ENCODE assay signal across 8 cellular contexts in the genomic region with DNA sequence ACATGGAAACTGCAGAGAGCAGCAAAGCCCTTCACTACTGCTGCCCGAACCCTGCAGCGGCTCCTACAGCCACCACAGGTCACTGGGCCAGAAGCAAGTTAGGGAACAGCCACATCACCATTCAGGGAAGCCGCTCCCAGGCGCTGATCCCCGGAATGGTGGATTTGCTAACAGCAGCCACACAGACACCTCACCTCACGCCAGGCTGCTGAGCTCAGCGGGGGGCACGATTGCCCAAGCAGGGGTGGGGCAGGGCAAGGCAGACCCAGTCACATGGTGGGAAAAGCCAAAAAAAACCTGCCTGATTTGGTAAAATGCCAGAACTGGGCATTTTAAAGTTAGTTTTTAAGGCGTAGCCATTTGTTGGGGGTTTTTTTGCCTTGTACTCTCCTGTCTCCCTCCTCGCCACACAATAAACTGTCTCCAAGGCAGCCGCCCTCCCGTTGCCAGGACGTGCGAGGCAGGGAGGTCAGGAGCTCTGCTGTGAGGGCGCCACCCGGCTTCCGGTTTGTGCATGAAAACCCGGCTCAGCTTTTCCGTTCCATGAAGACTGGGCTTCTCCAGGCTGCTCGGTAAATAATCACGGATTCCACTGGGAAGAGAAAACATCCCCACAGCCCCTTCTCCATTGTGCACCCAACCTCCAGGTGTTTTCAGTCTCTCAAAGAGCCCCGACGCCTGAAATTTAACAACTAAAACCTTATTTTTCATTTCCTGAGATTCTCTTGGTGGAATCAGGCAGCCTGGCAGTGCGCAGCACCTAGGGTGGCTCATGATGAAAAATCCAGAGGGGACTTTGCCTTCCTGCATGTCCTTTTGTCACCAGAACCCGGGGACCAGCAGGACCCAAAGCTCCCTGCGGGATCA.
DNase-seq lines count a peak whose midpoint lies in the region; FAIRE-seq and TF ChIP-seq lines count a peak whose summit lies in the region.
"Not testable (repeated sequence)": the region's sequence is repeated elsewhere in the genome, so short reads cannot be mapped to it uniquely, and the experiment has no call there.

No MANE protein-coding gene starts in this region.

- not testable (repeated sequence) for H3K9me3 Mint-ChIP-seq in activated CD4-positive, alpha-beta memory T cell treated with anti-CD3 and anti-CD28 coated beads for 36 hours

- peaks cover 17% of the 10 kb centered on the region for H3K27me3 Mint-ChIP-seq in activated CD4-positive, alpha-beta memory T cell treated with anti-CD3 and anti-CD28 coated beads for 36 hours

- not testable (repeated sequence) for H3K9me3 ChIP-seq in endothelial cell of umbilical vein (replicated peaks; ENCODE audit: control insufficient read depth, insufficient read depth, low read length); mesodermal cell (ENCODE audit: control insufficient read depth, low read length); skeletal muscle tissue (ENCODE audit: control insufficient read depth in 3 of 3, low read length in 3 of 3)

- not testable (repeated sequence) for BruUV-seq in endothelial cell of umbilical vein (replicated peaks; lab: Mats Ljungman, UMichigan)

- peak overlapping the region; percentile 57 for H2AFZ ChIP-seq in endothelial cell of umbilical vein (ENCODE audit: low read depth, low read length)

- not testable (repeated sequence) for H3K27me3 ChIP-seq in endothelial cell of umbilical vein (ENCODE audit: control insufficient read depth in 2 of 2, insufficient read depth in 2 of 2, low read length in 2 of 2)
- peaks cover 0 to 35% (median 19%) of the 10 kb centered on the region in 3 donors for H3K27me3 ChIP-seq in skeletal muscle tissue (ENCODE audit: control insufficient read depth in 3 of 3, insufficient read depth in 3 of 3, low read length in 3 of 3)

- CTCF ChIA-PET in activated CD4-positive, alpha-beta memory T cell treated with anti-CD3 and anti-CD28 coated beads for 36 hours (lab: Charles Lee): not testable (repeated sequence)
- CTCF ChIA-PET in endothelial cell of umbilical vein (lab: Charles Lee): interaction anchor here (0.6 to 0.9 kb wide), 2 partner anchors 153 to 246 kb away, joined by 4 to 5 read pairs; no protein-coding TSS in a partner anchor

- H4K20me1 ChIP-seq in endothelial cell of umbilical vein (replicated peaks; ENCODE audit: control insufficient read depth, extremely low read depth, insufficient read depth, low read length): not testable (repeated sequence)

- not testable (repeated sequence) for H3K27ac Mint-ChIP-seq in activated CD4-positive, alpha-beta memory T cell treated with anti-CD3 and anti-CD28 coated beads for 36 hours

- TF ChIP-seq POLR2A in endothelial cell of umbilical vein (IDR thresholded peaks at IDR 0.05; ENCODE audit: low read depth, low read length): not testable (repeated sequence)

- POLR2A ChIA-PET in activated CD4-positive, alpha-beta memory T cell treated with anti-CD3 and anti-CD28 coated beads for 36 hours (lab: Charles Lee); endothelial cell of umbilical vein (lab: Charles Lee): not testable (repeated sequence)

- FAIRE-seq in HTR-8/SVneo (lab: Jason Lieb, UNC) (peak; percentile 80), endothelial cell of umbilical vein (lab: Jason Lieb, UNC) (peak; percentile 98)

- WGBS in mesodermal cell (ENCODE audit: insufficient coverage in 2 of 2), 2 experiments: 42 to 45% methylated on average over 15 of the region's 26 CpGs

- peak overlapping the region; percentile 51 for H3K9ac ChIP-seq in endothelial cell of umbilical vein (replicated peaks; ENCODE audit: extremely low read depth, insufficient read depth, low read length)
- H3K9ac ChIP-seq in skeletal muscle tissue (ENCODE audit: low read depth in 1 of 3, low read length in 3 of 3): not testable (repeated sequence)

- H3K79me2 ChIP-seq in endothelial cell of umbilical vein (ENCODE audit: control insufficient read depth, insufficient read depth, low read length): not testable (repeated sequence)

- H3K36me3 Mint-ChIP-seq in activated CD4-positive, alpha-beta memory T cell treated with anti-CD3 and anti-CD28 coated beads for 36 hours: not testable (repeated sequence)

- H3K36me3 ChIP-seq in endothelial cell of umbilical vein (ENCODE audit: control insufficient read depth in 2 of 2, extremely low read depth in 1 of 2, insufficient read depth in 2 of 2, low read length in 2 of 2); mesodermal cell (ENCODE audit: control insufficient read depth, insufficient read depth, low read length); skeletal muscle tissue (ENCODE audit: control insufficient read depth in 3 of 3, insufficient read depth in 3 of 3, low read length in 3 of 3): not testable (repeated sequence)

- dilution Hi-C loops in endothelial cell of umbilical vein (cut with MboI; ENCODE audit: extremely low pct_ligation_motif_present, low sequenced_read_pairs): not testable (repeated sequence)

- peak; percentile 16 for TF ChIP-seq CTCF in C4-2B (conservative IDR thresholded peaks at IDR 0.05)
- not testable (repeated sequence) for TF ChIP-seq CTCF in endothelial cell of umbilical vein (IDR thresholded peaks at IDR 0.05; ENCODE audit: extremely low read depth in 1 of 2, insufficient read depth in 1 of 2, low read depth in 1 of 2, low read length in 2 of 2)

- intact Hi-C loops in activated CD4-positive, alpha-beta memory T cell treated with anti-CD3 and anti-CD28 coated beads for 36 hours (cut with micrococcal nuclease): not testable (repeated sequence)
- intact Hi-C loops in endothelial cell of umbilical vein (cut with micrococcal nuclease): loop anchor here (1.0 kb wide), 2 partner anchors 75 to 79 kb away; no protein-coding TSS in a partner anchor

- H3K9me1 ChIP-seq in endothelial cell of umbilical vein (replicated peaks; ENCODE audit: control insufficient read depth, extremely low read depth, insufficient read depth, low read length): not testable (repeated sequence)

- peak overlapping the region; percentile 44 for H3K4me2 ChIP-seq in endothelial cell of umbilical vein (ENCODE audit: insufficient read depth, low read length)

- DNase-seq in HTR-8/SVneo (ENCODE audit: insufficient read length, low spot score): not testable (repeated sequence)
- peak; percentile 30 to 64 for DNase-seq in NCI-H524 (lab: John Stamatoyannopoulos, UW)
- DNase-seq in activated CD4-positive, alpha-beta memory T cell treated with anti-CD3 and anti-CD28 coated beads for 36 hours: peak; percentile 15
- DNase-seq in endothelial cell of umbilical vein (ENCODE audit: low read depth, low spot score): peak; percentile 78
- peak in 26 of 51 donors; percentile 10 to 52 (median 25) for DNase-seq in hypothalamus (lab: John Stamatoyannopoulos, UW)

- not testable (repeated sequence) for H3K4me3 Mint-ChIP-seq in activated CD4-positive, alpha-beta memory T cell treated with anti-CD3 and anti-CD28 coated beads for 36 hours

- not testable (repeated sequence) for H3K27ac ChIP-seq in C4-2B
- H3K27ac ChIP-seq in endothelial cell of umbilical vein (ENCODE audit: insufficient read depth, low read depth, low read length) (peak overlapping the region; percentile 41), mesodermal cell (ENCODE audit: low read depth, low read length, severe bottlenecking) (peak overlapping the region; percentile 59), skeletal muscle tissue (ENCODE audit: low read depth, low read length) (peak overlapping the region; percentile 25)

- H3K4me1 ChIP-seq in endothelial cell of umbilical vein (ENCODE audit: control insufficient read depth, extremely low read depth, insufficient read depth, low read length): peaks cover 11% of the 10 kb centered on the region
- H3K4me1 ChIP-seq in mesodermal cell (ENCODE audit: control insufficient read depth, insufficient read depth, low read length, poor library complexity, severe bottlenecking): peaks cover 25% of the 10 kb centered on the region
- H3K4me1 ChIP-seq in skeletal muscle tissue (ENCODE audit: control insufficient read depth in 3 of 3, insufficient read depth in 3 of 3, low read length in 3 of 3): not testable (repeated sequence)

- not testable (repeated sequence) for H3K4me3 ChIP-seq in endothelial cell of umbilical vein (replicated peaks in 1 of 3; ENCODE audit: insufficient read depth in 1 of 3, low read depth in 1 of 3, low read length in 3 of 3); mesodermal cell (ENCODE audit: extremely low read depth, insufficient read depth, low read length, poor library complexity, severe bottlenecking); skeletal muscle tissue (ENCODE audit: low read length in 3 of 3)

- not testable (repeated sequence) for H3K4me1 Mint-ChIP-seq in activated CD4-positive, alpha-beta memory T cell treated with anti-CD3 and anti-CD28 coated beads for 36 hours (ENCODE audit: low read depth)
